Comparison of ENCODE assay signal across 8 cellular contexts in the genomic region with DNA sequence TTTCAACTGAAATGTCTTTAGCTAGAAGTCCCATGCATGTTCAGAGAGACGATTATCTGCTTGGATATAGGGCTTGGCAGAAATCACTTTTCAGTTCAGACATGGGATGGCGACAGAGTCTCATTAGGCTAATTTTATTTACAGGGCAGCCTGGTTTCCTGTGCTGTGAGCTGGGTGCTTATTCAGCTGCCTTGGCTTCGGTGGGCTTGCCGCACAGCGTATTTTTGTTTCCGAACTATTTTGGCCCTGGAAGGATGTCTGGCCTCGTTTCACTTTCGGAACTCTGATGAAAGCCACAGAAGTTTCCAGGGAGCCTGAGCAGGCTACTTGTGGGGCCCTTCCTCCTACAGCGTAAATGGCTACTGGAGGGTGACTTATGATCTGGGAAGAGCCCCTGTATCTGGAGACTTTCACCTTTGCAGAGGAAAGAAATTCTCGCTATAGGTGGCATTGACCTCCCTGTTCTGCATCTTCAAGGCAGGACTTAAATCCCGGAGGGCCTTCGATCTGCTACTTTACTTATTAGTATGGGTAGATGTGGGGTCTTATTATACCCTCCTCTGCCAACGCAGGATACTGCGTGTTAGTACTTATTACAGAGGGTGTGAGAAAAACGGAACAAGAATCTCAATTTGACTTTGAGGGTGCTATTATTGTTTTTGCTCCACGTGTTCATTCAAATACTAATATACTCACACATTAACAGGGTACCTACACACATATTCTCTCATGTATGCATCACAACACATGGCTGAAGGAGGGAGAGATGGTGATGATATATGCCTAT.
DNase-seq lines count a peak whose midpoint lies in the region; ATAC-seq and TF ChIP-seq lines count a peak whose summit lies in the region.

No MANE protein-coding gene starts in this region.

- H3K27ac ChIP-seq in OCI-LY7 (ENCODE audit: low read depth, low read length, poor library complexity, severe bottlenecking) (no peak overlapping the region), tibial nerve (peak overlapping the region; percentile 21 to 80 (median 62))

- intact Hi-C loops in OCI-LY7 (cut with micrococcal nuclease; ENCODE audit: unreplicated experiment): no loop called here
- intact Hi-C loops in dendritic cell treated with granulocyte-macrophage colony-stimulating factor and Interleukin-4, amounts not matched to agents 40 ng/mL and 50 ng/mL, for 4 days (cut with micrococcal nuclease): no loop called here

- H3K9me3 ChIP-seq in OCI-LY7 (ENCODE audit: low read length) (no peaks in the 10 kb centered on the region), tibial nerve (no peaks in the 10 kb centered on the region)

- H3K9me3 Mint-ChIP-seq in dendritic cell treated with granulocyte-macrophage colony-stimulating factor and Interleukin-4, amounts not matched to agents 40 ng/mL and 50 ng/mL, for 4 days: no peaks in the 10 kb centered on the region

- TF ChIP-seq EP300 in tibial nerve (IDR thresholded peaks at IDR 0.05): peak in 1 of 2 donors; percentile 75

- no peak overlapping the region for H3K27ac Mint-ChIP-seq in dendritic cell treated with granulocyte-macrophage colony-stimulating factor and Interleukin-4, amounts not matched to agents 40 ng/mL and 50 ng/mL, for 4 days

- POLR2A ChIA-PET in OCI-LY7 (lab: Charles Lee): no interaction called here

- CTCF ChIA-PET in OCI-LY7 (lab: Charles Lee; ENCODE audit: unreplicated experiment): no interaction called here

- DNase-seq in COLO829 (ENCODE audit: low spot score) (peak; percentile 79), OCI-LY7 (ENCODE audit: low spot score) (peak; percentile 2), lung microvascular endothelial cell (ENCODE audit: low read depth in 2 of 2) (peak; percentile 86 to 97), tibial nerve (ENCODE audit: low spot score in 2 of 2) (peak; percentile 40 to 63)
- no peak for DNase-seq in activated naive CD4-positive, alpha-beta T cell (lab: John Stamatoyannopoulos, UW)

- H2AFZ ChIP-seq in OCI-LY7 (ENCODE audit: low read length): no peak overlapping the region

- peaks cover 2% of the 10 kb centered on the region for H3K27me3 Mint-ChIP-seq in dendritic cell treated with granulocyte-macrophage colony-stimulating factor and Interleukin-4, amounts not matched to agents 40 ng/mL and 50 ng/mL, for 4 days

- peak overlapping the region; percentile 47 for H3K4me3 Mint-ChIP-seq in dendritic cell treated with granulocyte-macrophage colony-stimulating factor and Interleukin-4, amounts not matched to agents 40 ng/mL and 50 ng/mL, for 4 days

- H3K4me1 Mint-ChIP-seq in dendritic cell treated with granulocyte-macrophage colony-stimulating factor and Interleukin-4, amounts not matched to agents 40 ng/mL and 50 ng/mL, for 4 days (ENCODE audit: low read depth): no peaks in the 10 kb centered on the region

- BruUV-seq in OCI-LY7 (replicated peaks; lab: Mats Ljungman, UMichigan): no TSS peak

- H3K9me2 ChIP-seq in OCI-LY7 (ENCODE audit: insufficient read depth, low read length): no peaks in the 10 kb centered on the region

- no peaks in the 10 kb centered on the region for H3K36me3 Mint-ChIP-seq in dendritic cell treated with granulocyte-macrophage colony-stimulating factor and Interleukin-4, amounts not matched to agents 40 ng/mL and 50 ng/mL, for 4 days (ENCODE audit: low read depth)

- H3K79me2 ChIP-seq in OCI-LY7 (ENCODE audit: insufficient read depth, low read depth, low read length): no peaks in the 10 kb centered on the region

- H3K36me3 ChIP-seq in OCI-LY7 (ENCODE audit: insufficient read depth, low read length) (no peaks in the 10 kb centered on the region), tibial nerve (no peaks in the 10 kb centered on the region)

- H3K27me3 ChIP-seq in tibial nerve: no peaks in the 10 kb centered on the region

- TF ChIP-seq CTCF in OCI-LY7 (conservative IDR thresholded peaks at IDR 0.05; ENCODE audit: low read length): peak; percentile 37; the same call in 1 of the 2 replicates
- TF ChIP-seq CTCF in tibial nerve (IDR thresholded peaks at IDR 0.05): peak; percentile 43 to 68 (median 61)

- no peaks in the 10 kb centered on the region for H3K4me1 ChIP-seq in OCI-LY7 (ENCODE audit: insufficient read depth, low read length, poor library complexity, severe bottlenecking)
- peaks cover 0 to 30% (median 9%) of the 10 kb centered on the region in 4 donors for H3K4me1 ChIP-seq in tibial nerve

- H3K4me2 ChIP-seq in OCI-LY7 (ENCODE audit: low read length): peak overlapping the region; percentile 25; the same call in 1 of the 2 replicates

- H3K4me3 ChIP-seq in OCI-LY7 (ENCODE audit: low read depth, low read length, poor library complexity, severe bottlenecking) (no peak overlapping the region), tibial nerve (peak overlapping the region; percentile 15 to 47 (median 27))

- H4K20me1 ChIP-seq in OCI-LY7 (ENCODE audit: insufficient read depth, low read length): no peaks in the 10 kb centered on the region

- 29 to 30% methylated on average over 16 of the region's 16 CpGs for WGBS in tibial nerve, 2 donors

- no peak for TF ChIP-seq POLR2A in tibial nerve (IDR thresholded peaks at IDR 0.05)

- ATAC-seq in GM19035 (IDR thresholded peaks at IDR 0.05; ENCODE audit: unreplicated experiment): peak; percentile 85
- peak; percentile 88 for ATAC-seq in HG03095 (IDR thresholded peaks at IDR 0.05; ENCODE audit: unreplicated experiment)

Comparison
In these comparisons a context has a peak if more than half of its experiments do, and no peak if none do; other contexts are left out.
1. DNase-seq: peak in COLO829 (single experiment), OCI-LY7 (single experiment), lung microvascular endothelial cell (2 of 2) and tibial nerve (2 of 2); none in activated naive CD4-positive, alpha-beta T cell (0 of 4).